In the genomic region with DNA sequence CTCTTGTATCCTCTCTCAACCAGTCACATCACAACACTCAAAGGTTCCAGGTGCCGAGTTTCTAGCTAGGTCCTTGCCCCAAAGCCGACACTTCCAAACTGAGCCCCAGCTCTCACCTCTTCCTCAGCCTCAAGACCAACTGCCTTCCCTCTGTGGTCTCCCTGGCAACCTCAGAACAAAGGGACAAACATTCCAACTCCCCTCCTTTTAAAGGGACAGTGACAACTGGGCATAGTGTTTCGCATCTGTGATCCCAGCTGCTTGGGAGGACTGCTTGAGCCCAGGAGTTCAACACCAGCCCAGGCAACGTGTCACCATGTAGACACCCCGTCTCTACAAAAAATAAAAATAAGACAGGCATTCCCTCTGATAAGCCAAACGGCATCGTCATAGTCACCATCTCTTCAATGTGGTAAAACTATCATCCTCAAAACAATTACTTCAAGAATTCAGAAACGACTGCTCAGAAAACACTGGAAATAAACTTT, we compare ENCODE assay signal across 10 cellular contexts. TPM values are rescaled to one million over a fixed set of nuclear protein-coding genes. Genes with fewer than 3 reads are reported as not detected.
DNase-seq lines count a peak whose midpoint lies in the region; ATAC-seq and TF ChIP-seq lines count a peak whose summit lies in the region.
"Had no signal": no experiment of that assay in that cellular context is flagged by ENCODE, and none has a peak within 500 bp of the region (broad histone marks: within the 10 kb centered on the region; RNA-seq: fewer than 3 reads in every experiment).

No MANE protein-coding gene starts in this region.

- no peak for ATAC-seq in HG02970 (IDR thresholded peaks at IDR 0.05; ENCODE audit: low FRiP score, unreplicated experiment)

- H3K36me3 ChIP-seq in OCI-LY7 (ENCODE audit: insufficient read depth, low read length), result peaks cover 55% of the 10 kb centered on the region

- peaks cover 85% of the 10 kb centered on the region for H3K79me2 ChIP-seq in OCI-LY7 (ENCODE audit: insufficient read depth, low read depth, low read length)

- DNase-seq in NCI-H2107 treated with DMSO at 0.1 percent for 48 hours (lab: John Stamatoyannopoulos, UW; ENCODE audit: unreplicated experiment), result peak; percentile 36
- no peak for DNase-seq in NCI-H2107 (lab: John Stamatoyannopoulos, UW)
- DNase-seq in OCI-LY7 (ENCODE audit: low spot score), result no peak
- peak; percentile 31 to 46 for DNase-seq in erythroblast (lab: John Stamatoyannopoulos, UW)
- DNase-seq in neural crest cell (ENCODE audit: low read depth, low spot score), result peak; percentile 60
- DNase-seq in foreskin melanocyte, result no peak
- DNase-seq in SKM-1 (lab: John Stamatoyannopoulos, UW; ENCODE audit: unreplicated experiment), result no peak

- H3K9me3 ChIP-seq in OCI-LY7 (ENCODE audit: low read length), result no peaks in the 10 kb centered on the region
- H3K9me3 ChIP-seq: Peyer's patch had no signal

- no peaks in the 10 kb centered on the region for H3K9me2 ChIP-seq in OCI-LY7 (ENCODE audit: insufficient read depth, low read length)

- H3K4me3 Mint-ChIP-seq in neural crest cell, result peak overlapping the region; percentile 10

- CTCF ChIA-PET in OCI-LY7 (lab: Charles Lee; ENCODE audit: unreplicated experiment), result no interaction called here

- peaks cover 52% of the 10 kb centered on the region for H4K20me1 ChIP-seq in OCI-LY7 (ENCODE audit: insufficient read depth, low read length)

- no TSS peak for BruUV-seq in OCI-LY7 (replicated peaks; lab: Mats Ljungman, UMichigan)

- no peak for TF ChIP-seq POLR2A in erythroblast (IDR thresholded peaks at IDR 0.05; ENCODE audit: low read length)

- peaks cover 58% of the 10 kb centered on the region for H3K4me1 Mint-ChIP-seq in neural crest cell

- no peak overlapping the region for H2AFZ ChIP-seq in OCI-LY7 (ENCODE audit: low read length)

- intact Hi-C loops in OCI-LY7 (cut with micrococcal nuclease; ENCODE audit: unreplicated experiment), result no loop called here

- peak overlapping the region; percentile 98 for H3K27ac Mint-ChIP-seq in neural crest cell (ENCODE audit: unreplicated experiment)

- no peak overlapping the region for H3K4me3 ChIP-seq in OCI-LY7 (ENCODE audit: low read depth, low read length, poor library complexity, severe bottlenecking)
- H3K4me3 ChIP-seq: Peyer's patch had no signal

- H3K36me3 Mint-ChIP-seq in neural crest cell (ENCODE audit: low read depth), result peaks cover 9% of the 10 kb centered on the region

- no peak overlapping the region for H3K27ac ChIP-seq in OCI-LY7 (ENCODE audit: low read depth, low read length, poor library complexity, severe bottlenecking)
- H3K27ac ChIP-seq: C4-2B, Peyer's patch had no signal

- H3K4me1 ChIP-seq in OCI-LY7 (ENCODE audit: insufficient read depth, low read length, poor library complexity, severe bottlenecking), result peaks cover 49% of the 10 kb centered on the region

- POLR2A ChIA-PET in OCI-LY7 (lab: Charles Lee), result no interaction called here

- H3K27me3 Mint-ChIP-seq in neural crest cell (ENCODE audit: low read depth), result no peaks in the 10 kb centered on the region

- TF ChIP-seq CTCF in OCI-LY7 (conservative IDR thresholded peaks at IDR 0.05; ENCODE audit: low read length) (no peak), neural crest cell (conservative IDR thresholded peaks at IDR 0.05) (no peak)

- 0 out of 2 replicates have a peak overlapping the region, but pooled peaks have one; percentile 3 for H3K4me2 ChIP-seq in OCI-LY7 (ENCODE audit: low read length)

- no peaks in the 10 kb centered on the region for H3K9me3 Mint-ChIP-seq in neural crest cell

RNA-seq across cellular contexts. Expression of a gene that starts 11.3 kb away (rescaled TPM):
- total RNA-seq in OCI-LY7 (2014; rRNA removed; shearing (Covaris generic)), result 65.1 and 69.2 TPM in 2 replicates
- total RNA-seq in OCI-LY7 (2022), result 70.6 and 79.0 TPM in 2 replicates
- total RNA-seq in neural crest cell, result 72.0 TPM in 2 replicates

RNA-seq across cellular contexts. Expression of a gene that starts 22.9 kb away (rescaled TPM):
- 28.7 and 29.2 TPM in 2 replicates for total RNA-seq in OCI-LY7 (2014; rRNA removed; shearing (Covaris generic))
- total RNA-seq in OCI-LY7 (2022), result 46.1 and 47.7 TPM in 2 replicates
- total RNA-seq in neural crest cell, result 62.3 and 65.6 TPM in 2 replicates

RNA-seq across cellular contexts. Expression of a gene that starts 37.5 kb away (rescaled TPM):
- total RNA-seq in OCI-LY7 (2014; rRNA removed; shearing (Covaris generic)), result 1.7 and 2.0 TPM in 2 replicates
- 8.1 and 13.2 TPM in 2 replicates for total RNA-seq in OCI-LY7 (2022)
- total RNA-seq in neural crest cell, result 1.2 and 1.4 TPM in 2 replicates

RNA-seq across cellular contexts. Expression of a gene that starts 53.4 kb away (rescaled TPM):
- total RNA-seq in OCI-LY7 (2014; rRNA removed; shearing (Covaris generic)), result 9.5 and 10.0 TPM in 2 replicates
- total RNA-seq in OCI-LY7 (2022) (8.7 and 9.2 TPM in 2 replicates), neural crest cell (17.5 and 17.6 TPM in 2 replicates)

Comparison
In these comparisons a context has a peak if more than half of its experiments do, and no peak if none do; other contexts are left out.
1. DNase-seq: peak in NCI-H2107 treated with DMSO at 0.1 percent for 48 hours (single experiment), erythroblast (2 of 2) and neural crest cell (single experiment); none in NCI-H2107 (single experiment), OCI-LY7 (single experiment), foreskin melanocyte (single experiment) and SKM-1 (single experiment).